ENCODE assay signal across 9 cellular contexts in the genomic region with DNA sequence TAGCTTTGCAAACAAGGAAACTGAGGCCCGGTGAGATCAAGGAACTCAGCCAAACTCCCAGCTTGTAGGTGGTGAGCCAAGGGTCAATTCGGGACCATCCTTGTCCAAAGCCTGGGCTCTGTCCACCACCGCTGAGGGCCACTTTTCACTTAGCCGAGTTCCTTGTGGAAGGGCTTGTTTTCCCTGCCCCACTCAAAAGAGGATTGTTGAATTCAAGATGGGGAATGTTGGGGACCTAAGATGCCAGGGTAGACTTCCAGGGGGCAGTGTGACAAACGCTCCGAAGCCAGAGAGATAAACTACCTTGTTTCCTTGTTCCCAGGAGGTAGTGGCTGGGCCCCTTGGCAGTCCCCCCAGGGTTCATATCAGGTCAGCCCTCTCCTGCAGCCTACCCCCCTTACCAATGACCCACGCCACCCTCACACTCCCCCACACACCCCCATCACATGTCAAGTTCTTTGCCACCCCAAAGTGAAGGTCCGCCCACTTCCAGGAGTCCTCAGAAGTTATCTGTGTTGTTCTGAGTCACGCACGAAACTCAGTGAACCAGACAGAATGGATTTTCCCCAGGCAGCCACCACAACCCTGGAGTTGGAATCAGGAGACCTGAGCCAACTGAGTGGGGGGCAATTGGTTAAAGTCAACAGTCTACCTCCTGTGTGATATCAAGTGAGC. TPM values are rescaled to one million over a fixed set of nuclear protein-coding genes. Genes with fewer than 3 reads are reported as not detected.
DNase-seq lines count a peak whose midpoint lies in the region; ATAC-seq and TF ChIP-seq lines count a peak whose summit lies in the region.
"Had no signal": no experiment of that assay in that cellular context is flagged by ENCODE, and none has a peak within 500 bp of the region (broad histone marks: within the 10 kb centered on the region; RNA-seq: fewer than 3 reads in every experiment).

No MANE protein-coding gene starts in this region.

- no peak overlapping the region for H3K23ac ChIP-seq in mesenchymal stem cell (ENCODE audit: low read length in 2 of 2)

- H2AK5ac ChIP-seq in mesenchymal stem cell (ENCODE audit: low read length, severe bottlenecking): peak overlapping the region; percentile 47

- H3K27ac ChIP-seq in Peyer's patch (peak overlapping the region; percentile 43 to 86 (median 68)), mesenchymal stem cell (ENCODE audit: low read length, poor library complexity, severe bottlenecking) (no peak overlapping the region), upper lobe of left lung (peak overlapping the region; percentile 72 to 93 (median 89))

- peak overlapping the region; percentile 8 for H4K8ac ChIP-seq in mesenchymal stem cell (ENCODE audit: low read length)

- no peak overlapping the region for H3K14ac ChIP-seq in mesenchymal stem cell (ENCODE audit: low read length in 2 of 2)

- H3K4me1 ChIP-seq in Peyer's patch (peaks cover 0 to 46% (median 4%) of the 10 kb centered on the region in 4 donors), mesenchymal stem cell (ENCODE audit: control insufficient read depth, insufficient read depth, low read depth, low read length) (peaks cover 39% of the 10 kb centered on the region), upper lobe of left lung (peaks cover 51 to 67% (median 60%) of the 10 kb centered on the region in 4 donors)

- WGBS in mesenchymal stem cell: 74% methylated on average over 10 of the region's 10 CpGs
- WGBS in upper lobe of left lung, 2 donors: 53 to 65% methylated on average over 9 to 10 of the region's 10 CpGs

- TF ChIP-seq EP300 in upper lobe of left lung (IDR thresholded peaks at IDR 0.05): no peak

- H3K18ac ChIP-seq in mesenchymal stem cell (ENCODE audit: low read depth in 1 of 2, low read length in 2 of 2): peak overlapping the region; percentile 86 to 87

- H2BK15ac ChIP-seq in mesenchymal stem cell (ENCODE audit: low read depth, poor library complexity, severe bottlenecking): no peak overlapping the region

- no peaks in the 10 kb centered on the region for H3K79me1 ChIP-seq in mesenchymal stem cell (replicated peaks; ENCODE audit: low read length, poor library complexity, severe bottlenecking)

- H3K9me3 ChIP-seq in Peyer's patch: peaks cover 0 to 3% (median 0%) of the 10 kb centered on the region in 4 donors
- no peaks in the 10 kb centered on the region for H3K9me3 ChIP-seq in mesenchymal stem cell (ENCODE audit: control insufficient read depth, low read length)
- H3K9me3 ChIP-seq in upper lobe of left lung: no peaks in the 10 kb centered on the region

- peak overlapping the region; percentile 92 for H3K9ac ChIP-seq in mesenchymal stem cell (ENCODE audit: low read length)

- H2BK12ac ChIP-seq in mesenchymal stem cell (ENCODE audit: low read length in 2 of 2): peak overlapping the region; percentile 73 to 79

- no peak overlapping the region for H3K4me2 ChIP-seq in mesenchymal stem cell (ENCODE audit: low read length, poor library complexity, severe bottlenecking)

- H3K4ac ChIP-seq in mesenchymal stem cell (ENCODE audit: low read depth in 1 of 2, low read length in 2 of 2): peak overlapping the region; percentile 32 to 81

- H4K91ac ChIP-seq in mesenchymal stem cell (ENCODE audit: low read length): peak overlapping the region; percentile 64

- H3K27ac Mint-ChIP-seq in natural killer cell: no peak overlapping the region
- H3K27ac Mint-ChIP-seq: endodermal cell, memory B cell had no signal

- intact Hi-C loops in natural killer cell (cut with micrococcal nuclease): no loop called here

- TF ChIP-seq POLR2A in Peyer's patch (IDR thresholded peaks at IDR 0.05): no peak
- no peak for TF ChIP-seq POLR2A in upper lobe of left lung (IDR thresholded peaks at IDR 0.05)

- DNase-seq in Peyer's patch (no peak), choroid plexus epithelial cell (ENCODE audit: low read depth) (peak; percentile 67), mesenchymal stem cell (peak; percentile 78), upper lobe of left lung (no peak), occipital lobe (lab: John Stamatoyannopoulos, UW) (no peak), natural killer cell (no peak)
- DNase-seq: endodermal cell had no signal

- H3K4me3 Mint-ChIP-seq in natural killer cell: no peak overlapping the region
- H3K4me3 Mint-ChIP-seq: endodermal cell, memory B cell had no signal

- TF ChIP-seq CTCF in Peyer's patch (IDR thresholded peaks at IDR 0.05) (no peak), choroid plexus epithelial cell (conservative IDR thresholded peaks at IDR 0.05; ENCODE audit: low read depth, low read length) (no peak), upper lobe of left lung (IDR thresholded peaks at IDR 0.05) (no peak), natural killer cell (IDR thresholded peaks at IDR 0.05) (no peak)

- no peaks in the 10 kb centered on the region for H3K4me1 Mint-ChIP-seq in natural killer cell

- no peaks in the 10 kb centered on the region for H3K9me3 Mint-ChIP-seq in natural killer cell

- no peaks in the 10 kb centered on the region for H3K36me3 ChIP-seq in Peyer's patch
- no peaks in the 10 kb centered on the region for H3K36me3 ChIP-seq in mesenchymal stem cell (ENCODE audit: control insufficient read depth in 1 of 2, insufficient read depth in 2 of 2, low read depth in 1 of 2, low read length in 2 of 2)
- H3K36me3 ChIP-seq in upper lobe of left lung: no peaks in the 10 kb centered on the region

- ATAC-seq in upper lobe of left lung (ENCODE audit: low FRiP score in 2 of 2): no peak
- no peak for ATAC-seq in HG02678 (IDR thresholded peaks at IDR 0.05; ENCODE audit: unreplicated experiment)
- no peak for ATAC-seq in natural killer cell

- H3K4me3 ChIP-seq in Peyer's patch (no peak overlapping the region), choroid plexus epithelial cell (ENCODE audit: low read depth, low read length) (no peak overlapping the region), mesenchymal stem cell (ENCODE audit: insufficient read depth in 1 of 2, low read depth in 1 of 2, low read length in 2 of 2) (peak overlapping the region in 1 of 2 experiments; percentile 49), upper lobe of left lung (no peak overlapping the region)

- peak overlapping the region; percentile 67 for H2BK120ac ChIP-seq in mesenchymal stem cell (ENCODE audit: low read depth, low read length)

- H2AFZ ChIP-seq in mesenchymal stem cell (ENCODE audit: low read depth, low read length): no peak overlapping the region

- H2BK5ac ChIP-seq in mesenchymal stem cell (ENCODE audit: low read depth, low read length, poor library complexity, severe bottlenecking): no peak overlapping the region

- peaks cover 44 to 68% of the 10 kb centered on the region in 2 donors for H3K27me3 Mint-ChIP-seq in natural killer cell (ENCODE audit: low read depth in 2 of 2)

- no peaks in the 10 kb centered on the region for H3K36me3 Mint-ChIP-seq in natural killer cell
- H3K36me3 Mint-ChIP-seq: memory B cell had no signal

- no peaks in the 10 kb centered on the region for H3K27me3 ChIP-seq in Peyer's patch
- H3K27me3 ChIP-seq in mesenchymal stem cell (ENCODE audit: control insufficient read depth in 1 of 2, insufficient read depth in 1 of 2, low read length in 2 of 2): peaks cover 5 to 19% of the 10 kb centered on the region in 2 experiments
- H3K27me3 ChIP-seq in upper lobe of left lung: no peaks in the 10 kb centered on the region

RNA-seq across cellular contexts. Expression of a gene that starts 10.3 kb away (rescaled TPM):
- 10 to 100 TPM in 2 of 4 donors, 1 to 10 TPM in 2; 5.3 to 35.5 (median 13.9) TPM for total RNA-seq in Peyer's patch
- 5.8 TPM for polyA plus RNA-seq in mesenchymal stem cell (2013, experiment 1 of 2)
- 6.0 TPM for polyA plus RNA-seq in mesenchymal stem cell (2013, experiment 2 of 2)
- 100 to 1,000 TPM in 2 of 6 donors, 10 to 100 TPM in 4; 60.2 to 121 (median 85.1) TPM for total RNA-seq in upper lobe of left lung
- 3.0 TPM for total RNA-seq in occipital lobe
- total RNA-seq in natural killer cell: under 1 TPM in 1 of 3 donors, not detected in 2; 0.23 TPM

RNA-seq across cellular contexts. Expression of a gene that starts 49.3 kb away (rescaled TPM):
- total RNA-seq in Peyer's patch (10 to 100 TPM in 2 of 4 donors, 1 to 10 TPM in 1, not detected in 1; 1.7 to 15.3 (median 10.5) TPM), upper lobe of left lung (10 to 100 TPM; 12.2 to 24.7 (median 21.0) TPM), occipital lobe (not detected), natural killer cell (1,000 to 10,000 TPM; 4,938 to 8,199 (median 6,542) TPM)
- polyA plus RNA-seq in mesenchymal stem cell (2013, experiment 1 of 2): not detected
- polyA plus RNA-seq in mesenchymal stem cell (2013, experiment 2 of 2): not detected
- total RNA-seq: endodermal cell had no signal

Comparison
In these comparisons a context has a peak if more than half of its experiments do, and no peak if none do; other contexts are left out.
1. DNase-seq: peak in choroid plexus epithelial cell (single experiment) and mesenchymal stem cell (single experiment); none in Peyer's patch (0 of 3), upper lobe of left lung (0 of 2), occipital lobe (single experiment) and natural killer cell (single experiment).
2. RNA of a gene that starts 49.3 kb away (total RNA-seq): 4,938 to 8,199 TPM in natural killer cell; 12.2 to 24.7 TPM in upper lobe of left lung, 1.7 to 15.3 TPM in Peyer's patch and not detected in occipital lobe (single experiment); every median in the first group is over 100 times any median in the second.